In genomic region chr16:46620265-46621005, GRCh38 we compare ENCODE assay signal across 8 cellular contexts. TPM values are rescaled to one million over a fixed set of nuclear protein-coding genes. Genes with fewer than 3 reads are reported as not detected.
DNase-seq lines count a peak whose midpoint lies in the region; FAIRE-seq and TF ChIP-seq lines count a peak whose summit lies in the region.

No MANE protein-coding gene starts in this region.

- POLR2A ChIA-PET in OCI-LY7 (lab: Charles Lee), result interaction anchor here (0.6 to 1.3 kb wide), 9 partner anchors 9 to 194 kb away, joined by 3 to 5 read pairs (median 3); no protein-coding TSS in a partner anchor

- peak overlapping the region; percentile 96 for H3K27ac Mint-ChIP-seq in neural crest cell (ENCODE audit: unreplicated experiment)

- peaks cover 33% of the 10 kb centered on the region for H3K4me1 Mint-ChIP-seq in neural crest cell

- no peaks in the 10 kb centered on the region for H3K9me3 ChIP-seq in OCI-LY7 (ENCODE audit: low read length)

- TF ChIP-seq CTCF in OCI-LY7 (conservative IDR thresholded peaks at IDR 0.05; ENCODE audit: low read length), result no peak
- TF ChIP-seq CTCF in neural crest cell (conservative IDR thresholded peaks at IDR 0.05), result no peak

- no peaks in the 10 kb centered on the region for H3K36me3 Mint-ChIP-seq in neural crest cell (ENCODE audit: low read depth)

- no peak for TF ChIP-seq POLR2A in H54 (IDR thresholded peaks at IDR 0.05; ENCODE audit: low read depth, low read length)

- H4K20me1 ChIP-seq in OCI-LY7 (ENCODE audit: insufficient read depth, low read length), result peaks cover 10% of the 10 kb centered on the region; the same call in 1 of the 2 replicates

- peak overlapping the region; percentile 86 for H3K4me3 ChIP-seq in OCI-LY7 (ENCODE audit: low read depth, low read length, poor library complexity, severe bottlenecking)

- H3K9me3 Mint-ChIP-seq in neural crest cell, result no peaks in the 10 kb centered on the region

- peak overlapping the region; percentile 76 for H3K27ac ChIP-seq in OCI-LY7 (ENCODE audit: low read depth, low read length, poor library complexity, severe bottlenecking)

- peak overlapping the region; percentile 94 for H3K4me3 Mint-ChIP-seq in neural crest cell

- DNase-seq in D341Med (ENCODE audit: low spot score), result peak; percentile 33
- peak; percentile 25 for DNase-seq in H54 (ENCODE audit: insufficient read length, low spot score)
- peak; percentile 67 for DNase-seq in OCI-LY7 (ENCODE audit: low spot score)
- peak; percentile 38 for DNase-seq in dermis blood vessel endothelial cell
- no peak for DNase-seq in neural crest cell (ENCODE audit: low read depth, low spot score)
- no peak for DNase-seq in UCSD-AML1 (lab: John Stamatoyannopoulos, UW; ENCODE audit: unreplicated experiment)
- no peak for DNase-seq in globus pallidus (ENCODE audit: low spot score)
- no peak for DNase-seq in retina

- H3K27me3 Mint-ChIP-seq in neural crest cell (ENCODE audit: low read depth), result no peaks in the 10 kb centered on the region

- H2AFZ ChIP-seq in OCI-LY7 (ENCODE audit: low read length), result peak overlapping the region; percentile 90

- H3K9me2 ChIP-seq in OCI-LY7 (ENCODE audit: insufficient read depth, low read length), result no peaks in the 10 kb centered on the region

- BruUV-seq in OCI-LY7 (replicated peaks; lab: Mats Ljungman, UMichigan), result no TSS peak

- peaks cover 41% of the 10 kb centered on the region for H3K36me3 ChIP-seq in OCI-LY7 (ENCODE audit: insufficient read depth, low read length)

- H3K4me2 ChIP-seq in OCI-LY7 (ENCODE audit: low read length), result peak overlapping the region; percentile 93

- peaks cover 45% of the 10 kb centered on the region for H3K79me2 ChIP-seq in OCI-LY7 (ENCODE audit: insufficient read depth, low read depth, low read length)

- no peak for FAIRE-seq in H54 (lab: Jason Lieb, UNC)

- intact Hi-C loops in OCI-LY7 (cut with micrococcal nuclease; ENCODE audit: unreplicated experiment), result loop anchor here (2.0 kb wide), 1 partner anchor 68 kb away; the partner anchor contains the start of genes ORC6 and VPS35

- H3K4me1 ChIP-seq in OCI-LY7 (ENCODE audit: insufficient read depth, low read length, poor library complexity, severe bottlenecking), result peaks cover 31% of the 10 kb centered on the region

- CTCF ChIA-PET in OCI-LY7 (lab: Charles Lee; ENCODE audit: unreplicated experiment), result interaction anchor here (1.1 kb wide), 1 partner anchor 18 kb away, joined by 4 read pairs; no protein-coding TSS in a partner anchor

RNA-seq across cellular contexts. Expression of gene SHCBP1, which starts 0.7 kb away (rescaled TPM):
- 32.6 and 35.3 TPM in 2 replicates for total RNA-seq in OCI-LY7 (2014; rRNA removed; shearing (Covaris generic))
- total RNA-seq in OCI-LY7 (2022) (49.5 and 49.6 TPM in 2 replicates), dermis blood vessel endothelial cell (9.7 and 41.9 TPM in 2 replicates), neural crest cell (18.7 and 19.2 TPM in 2 replicates)

Comparison
In these comparisons a context has a peak if more than half of its experiments do, and no peak if none do; other contexts are left out.
1. DNase-seq: peak in D341Med (single experiment), H54 (single experiment), OCI-LY7 (single experiment) and dermis blood vessel endothelial cell (single experiment); none in neural crest cell (single experiment), UCSD-AML1 (single experiment), globus pallidus (single experiment) and retina (single experiment).